Comparison of ENCODE assay signal across 1 cellular context in genomic region chr17:48909796-48910195, GRCh38.
TF ChIP-seq lines count a peak whose summit lies in the region.

No MANE protein-coding gene starts in this region.

TF ChIP-seq in endothelial cell of umbilical vein, 7 proteins besides CTCF, POLR2A, EP300 and RAD21 (continued from another document):
- TF ChIP-seq FOS (IDR thresholded peaks at IDR 0.05; ENCODE audit: borderline replicate concordance, insufficient read depth, low read length): no peak
